In genomic region chr18:10041180-10041579, GRCh38 we compare ENCODE assay signal across 10 cellular contexts.
DNase-seq lines count a peak whose midpoint lies in the region; ATAC-seq and TF ChIP-seq lines count a peak whose summit lies in the region.
"Had no signal": no experiment of that assay in that cellular context is flagged by ENCODE, and none has a peak within 500 bp of the region (broad histone marks: within the 10 kb centered on the region; RNA-seq: fewer than 3 reads in every experiment).

No MANE protein-coding gene starts in this region.

- H2BK15ac ChIP-seq in neuronal stem cell (ENCODE audit: low read length): no peak overlapping the region

- H4K91ac ChIP-seq in neuronal stem cell (ENCODE audit: low read depth, low read length, poor library complexity): no peak overlapping the region

- no peak for TF ChIP-seq POLR2A in adrenal gland (IDR thresholded peaks at IDR 0.05)

- intact Hi-C loops in adrenal gland (cut with DNase I): no loop called here
- intact Hi-C loops in activated CD4-positive, alpha-beta T cell treated with anti-CD3 and anti-CD28 coated beads for 36 hours (cut with DNase I, micrococcal nuclease): no loop called here

- H3K79me1 ChIP-seq in neuronal stem cell (ENCODE audit: low read depth, low read length): no peaks in the 10 kb centered on the region

- no peak overlapping the region for H3K4me3 Mint-ChIP-seq in activated CD4-positive, alpha-beta T cell treated with anti-CD3 and anti-CD28 coated beads for 36 hours
- no peak overlapping the region for H3K4me3 Mint-ChIP-seq in activated T-helper 17 cell treated with anti-CD3 and anti-CD28 coated beads, Interleukin-2, amount 50 U/mL, for 72 hours
- H3K4me3 Mint-ChIP-seq: memory B cell had no signal

- H3K9ac ChIP-seq in neuronal stem cell (ENCODE audit: low read depth, low read length, poor library complexity): no peak overlapping the region

- H3K4me1 Mint-ChIP-seq in activated CD4-positive, alpha-beta T cell treated with anti-CD3 and anti-CD28 coated beads for 36 hours: no peaks in the 10 kb centered on the region
- no peaks in the 10 kb centered on the region for H3K4me1 Mint-ChIP-seq in activated T-helper 17 cell treated with anti-CD3 and anti-CD28 coated beads, Interleukin-2, amount 50 U/mL, for 72 hours
- H3K4me1 Mint-ChIP-seq: memory B cell had no signal

- H3K4me1 ChIP-seq in adrenal gland (replicated peaks in 1 of 2) (no peaks in the 10 kb centered on the region), neuronal stem cell (ENCODE audit: control insufficient read depth in 2 of 2, insufficient read depth in 1 of 2, low read depth in 1 of 2, low read length in 2 of 2) (peaks cover 0 to 11% of the 10 kb centered on the region in 2 donors)

- no peaks in the 10 kb centered on the region for H3K36me3 ChIP-seq in adrenal gland (replicated peaks in 1 of 2)
- no peaks in the 10 kb centered on the region for H3K36me3 ChIP-seq in neuronal stem cell (replicated peaks in 1 of 2; ENCODE audit: control insufficient read depth in 2 of 2, insufficient read depth in 2 of 2, low read length in 2 of 2)

- no peak overlapping the region for H3K4ac ChIP-seq in neuronal stem cell (ENCODE audit: low read length)

- POLR2A ChIA-PET in activated CD4-positive, alpha-beta T cell treated with anti-CD3 and anti-CD28 coated beads for 36 hours (lab: Charles Lee): no interaction called here

- H3K23ac ChIP-seq in neuronal stem cell (ENCODE audit: low read depth, low read length, poor library complexity): no peak overlapping the region

- peaks cover 2% of the 10 kb centered on the region for H3K36me3 Mint-ChIP-seq in activated CD4-positive, alpha-beta T cell treated with anti-CD3 and anti-CD28 coated beads for 36 hours (ENCODE audit: low read depth)
- H3K36me3 Mint-ChIP-seq in activated T-helper 17 cell treated with anti-CD3 and anti-CD28 coated beads, Interleukin-2, amount 50 U/mL, for 72 hours (ENCODE audit: low read depth): no peaks in the 10 kb centered on the region

- CTCF ChIA-PET in activated CD4-positive, alpha-beta T cell treated with anti-CD3 and anti-CD28 coated beads for 36 hours (lab: Charles Lee): interaction anchor here (1.1 kb wide), 1 partner anchor 11 kb away, joined by 3 read pairs; no protein-coding TSS in a partner anchor

- DNase-seq in adrenal gland (peak in 5 of 7 donors; percentile 30 to 64 (median 38)), fibroblast of villous mesenchyme (ENCODE audit: low read depth) (peak; percentile 100), neuronal stem cell (ENCODE audit: low spot score) (no peak), ureter (ENCODE audit: low spot score) (peak; percentile 77)
- no peak for DNase-seq in activated CD4-positive, CD25-positive, alpha-beta regulatory T cell (lab: John Stamatoyannopoulos, UW)
- no peak for DNase-seq in activated CD4-positive, alpha-beta T cell treated with anti-CD3 and anti-CD28 coated beads for 36 hours

- peak overlapping the region in 4 of 5 donors; percentile 42 to 83 (median 58) for H3K27ac ChIP-seq in adrenal gland
- H3K27ac ChIP-seq in neuronal stem cell (replicated peaks; ENCODE audit: low read length): no peak overlapping the region
- H3K27ac ChIP-seq: RWPE1 had no signal

- H3K4me2 ChIP-seq in neuronal stem cell (ENCODE audit: insufficient read depth, low read length, poor library complexity, severe bottlenecking): no peak overlapping the region

- no peak overlapping the region for H3K4me3 ChIP-seq in adrenal gland
- no peak overlapping the region for H3K4me3 ChIP-seq in fibroblast of villous mesenchyme (ENCODE audit: low read depth, low read length)
- no peak overlapping the region for H3K4me3 ChIP-seq in neuronal stem cell (ENCODE audit: low read length in 2 of 2)

- H3K27ac Mint-ChIP-seq in activated CD4-positive, alpha-beta T cell treated with anti-CD3 and anti-CD28 coated beads for 36 hours: no peak overlapping the region
- no peak overlapping the region for H3K27ac Mint-ChIP-seq in activated T-helper 17 cell treated with anti-CD3 and anti-CD28 coated beads, Interleukin-2, amount 50 U/mL, for 72 hours
- H3K27ac Mint-ChIP-seq: IgD-negative memory B cell, memory B cell had no signal

- peak overlapping the region; percentile 59 for H2AFZ ChIP-seq in neuronal stem cell (ENCODE audit: low read length)

- H3K14ac ChIP-seq in neuronal stem cell (ENCODE audit: low read length): no peak overlapping the region

- H2AK5ac ChIP-seq in neuronal stem cell (ENCODE audit: low read depth, low read length): no peak overlapping the region

- H3K9me3 ChIP-seq in adrenal gland (replicated peaks in 1 of 3) (peaks cover 0 to 17% (median 0%) of the 10 kb centered on the region in 3 donors), neuronal stem cell (replicated peaks in 1 of 2; ENCODE audit: control insufficient read depth in 2 of 2, insufficient read depth in 1 of 2, low read depth in 1 of 2, low read length in 2 of 2) (peaks cover 5 to 8% of the 10 kb centered on the region in 2 donors)

- no peak overlapping the region for H2BK5ac ChIP-seq in neuronal stem cell (ENCODE audit: low read length)

- no peak overlapping the region for H3K18ac ChIP-seq in neuronal stem cell (ENCODE audit: low read length)

- H3K9me3 Mint-ChIP-seq in activated CD4-positive, alpha-beta T cell treated with anti-CD3 and anti-CD28 coated beads for 36 hours (ENCODE audit: low read depth): peaks cover 13% of the 10 kb centered on the region
- peaks cover 4% of the 10 kb centered on the region for H3K9me3 Mint-ChIP-seq in activated T-helper 17 cell treated with anti-CD3 and anti-CD28 coated beads, Interleukin-2, amount 50 U/mL, for 72 hours

- no peaks in the 10 kb centered on the region for H3K27me3 Mint-ChIP-seq in activated CD4-positive, alpha-beta T cell treated with anti-CD3 and anti-CD28 coated beads for 36 hours
- H3K27me3 Mint-ChIP-seq in activated T-helper 17 cell treated with anti-CD3 and anti-CD28 coated beads, Interleukin-2, amount 50 U/mL, for 72 hours: peaks cover 6% of the 10 kb centered on the region

- H4K8ac ChIP-seq in neuronal stem cell (ENCODE audit: low read depth, low read length): no peak overlapping the region

- H2BK12ac ChIP-seq in neuronal stem cell (ENCODE audit: low read length): no peak overlapping the region

- no peak for ATAC-seq in activated CD4-positive, alpha-beta T cell treated with anti-CD3 and anti-CD28 coated beads for 36 hours
- ATAC-seq in activated T-helper 17 cell treated with anti-CD3 and anti-CD28 coated beads, Interleukin-2, amount 50 U/mL, for 72 hours (replicated peaks): no peak

- TF ChIP-seq CTCF in adrenal gland (IDR thresholded peaks at IDR 0.05) (no peak), fibroblast of villous mesenchyme (IDR thresholded peaks at IDR 0.05; ENCODE audit: insufficient read depth, low read depth, low read length) (no peak)

- H3K27me3 ChIP-seq in adrenal gland (no peaks in the 10 kb centered on the region), neuronal stem cell (ENCODE audit: control insufficient read depth in 3 of 3, insufficient read depth in 3 of 3, low read depth in 1 of 3, low read length in 3 of 3) (no peaks in the 10 kb centered on the region)

- no peak overlapping the region for H2BK120ac ChIP-seq in neuronal stem cell (ENCODE audit: low read depth, low read length)

Comparison
In these comparisons a context has a peak if more than half of its experiments do, and no peak if none do; other contexts are left out.
1. DNase-seq: peak in adrenal gland (5 of 7), fibroblast of villous mesenchyme (single experiment) and ureter (single experiment); none in neuronal stem cell (single experiment), activated CD4-positive, CD25-positive, alpha-beta regulatory T cell (0 of 4) and activated CD4-positive, alpha-beta T cell treated with anti-CD3 and anti-CD28 coated beads for 36 hours (single experiment).